8 cellular contexts compared by ENCODE assay signal in genomic region chr6:139219271-139219729, GRCh38.
A peak's percentile ranks its signal among the peaks of the same experiment; 100 is the strongest.
DNase-seq lines count a peak whose midpoint lies in the region; ATAC-seq and TF ChIP-seq lines count a peak whose summit lies in the region.

No MANE protein-coding gene starts in this region.

- no peaks in the 10 kb centered on the region for H4K20me1 ChIP-seq in SK-N-SH (ENCODE audit: insufficient read depth)

- peaks cover 0 to 2% of the 10 kb centered on the region in 2 experiments; a peak in 2 of 4 replicates for H3K4me1 ChIP-seq in SK-N-SH (ENCODE audit: control insufficient read depth in 1 of 2, insufficient read depth in 2 of 2, low read depth in 1 of 2, low read length in 1 of 2)
- peaks cover 9% of the 10 kb centered on the region for H3K4me1 ChIP-seq in upper lobe of right lung

- H3K27me3 ChIP-seq in SK-N-SH (ENCODE audit: insufficient read depth) (no peaks in the 10 kb centered on the region), upper lobe of right lung (no peaks in the 10 kb centered on the region)

- no peak overlapping the region for H3K9ac ChIP-seq in SK-N-SH

- intact Hi-C loops in Right ventricle myocardium inferior (cut with DNase I) (loop anchor here (1.0 kb wide), 1 partner anchor 145 kb away; no protein-coding TSS in a partner anchor), posterior cingulate gyrus (cut with DNase I) (loop anchor here (1.0 kb wide), 1 partner anchor 145 kb away; no protein-coding TSS in a partner anchor), upper lobe of right lung (cut with DNase I) (no loop called here)

- 17% methylated on average over 6 of the region's 7 CpGs for WGBS in SK-N-SH (ENCODE audit: low lambda C conversion rate)

- H3K4me3 ChIP-seq in SK-N-SH (ENCODE audit: low read depth in 2 of 2, low read length in 1 of 2) (peak overlapping the region in 1 of 2 experiments; percentile 16; a peak in 2 of 4 replicates), upper lobe of right lung (no peak overlapping the region)

- no peaks in the 10 kb centered on the region for H3F3A ChIP-seq in SK-N-SH (replicated peaks; ENCODE audit: insufficient read depth)

- H2AFZ ChIP-seq in SK-N-SH (ENCODE audit: low read depth) = peak overlapping the region; percentile 46; the same call in 1 of the 2 replicates

- H3K36me3 Mint-ChIP-seq in activated naive CD4-positive, alpha-beta T cell treated with anti-CD3 and anti-CD28 coated beads, Interleukin-2, amount 50 U/mL, for 72 hours = no peaks in the 10 kb centered on the region

- peak; percentile 76 for TF ChIP-seq RAD21 in SK-N-SH (IDR thresholded peaks at IDR 0.05; ENCODE audit: low read length)

- POLR2A ChIA-PET in SK-N-SH (lab: Yijun Ruan, JAX) = no interaction called here

- CTCF ChIA-PET in SK-N-SH (lab: Yijun Ruan, JAX) = interaction anchor here (0.6 to 1.5 kb wide), 18 partner anchors 8 to 1223 kb away, joined by 3 to 9 read pairs (median 4); no protein-coding TSS in a partner anchor

- H3K9me3 ChIP-seq in SK-N-SH (no peaks in the 10 kb centered on the region), upper lobe of right lung (no peaks in the 10 kb centered on the region)

- ATAC-seq in HG02642 (IDR thresholded peaks at IDR 0.05; ENCODE audit: poor library complexity, unreplicated experiment) = peak; percentile 100
- peak; percentile 97 to 100 for ATAC-seq in activated naive CD4-positive, alpha-beta T cell treated with anti-CD3 and anti-CD28 coated beads, Interleukin-2, amount 50 U/mL, for 72 hours
- peak; percentile 98 for ATAC-seq in Right ventricle myocardium inferior
- ATAC-seq in upper lobe of right lung = peak; percentile 100

- H3K36me3 ChIP-seq in SK-N-SH (replicated peaks in 1 of 2; ENCODE audit: control insufficient read depth in 1 of 2, insufficient read depth in 2 of 2, low read length in 1 of 2) = no peaks in the 10 kb centered on the region
- H3K36me3 ChIP-seq in upper lobe of right lung = no peaks in the 10 kb centered on the region

- no peaks in the 10 kb centered on the region for H3K9me2 ChIP-seq in SK-N-SH

- peaks cover 0 to 5% of the 10 kb centered on the region in 2 donors for H3K9me3 Mint-ChIP-seq in activated naive CD4-positive, alpha-beta T cell treated with anti-CD3 and anti-CD28 coated beads, Interleukin-2, amount 50 U/mL, for 72 hours

- H3K27ac ChIP-seq in SK-N-SH (ENCODE audit: low read depth in 2 of 2, low read length in 1 of 2) (no peak overlapping the region; a peak in 1 of 4 replicates), upper lobe of right lung (peak overlapping the region; percentile 66)

- H3K4me2 ChIP-seq in SK-N-SH = no peak overlapping the region

- H3K27ac Mint-ChIP-seq in activated naive CD4-positive, alpha-beta T cell treated with anti-CD3 and anti-CD28 coated beads, Interleukin-2, amount 50 U/mL, for 72 hours = peak overlapping the region in 1 of 2 donors; percentile 21

- H3K79me2 ChIP-seq in SK-N-SH (ENCODE audit: insufficient read depth) = no peaks in the 10 kb centered on the region

- no peak for TF ChIP-seq EP300 in SK-N-SH (IDR thresholded peaks at IDR 0.05; ENCODE audit: borderline replicate concordance in 1 of 2, low read depth in 1 of 2, low read length in 1 of 2)

- DNase-seq in NCI-H1048 (lab: John Stamatoyannopoulos, UW) = peak; percentile 80
- DNase-seq in SK-N-SH = peak; percentile 47
- peak; percentile 60 to 68 for DNase-seq in activated naive CD4-positive, alpha-beta T cell treated with anti-CD3 and anti-CD28 coated beads, Interleukin-2, amount 50 U/mL, for 72 hours (ENCODE audit: low spot score in 2 of 2)
- peak; percentile 93 for DNase-seq in Right ventricle myocardium inferior (ENCODE audit: missing footprints)
- DNase-seq in posterior cingulate gyrus = peak; percentile 68 to 97 (median 83)
- peak; percentile 83 for DNase-seq in upper lobe of right lung

- peak; percentile 96 for TF ChIP-seq CTCF in GM12873 (IDR thresholded peaks at IDR 0.05; ENCODE audit: insufficient read depth, low read depth, low read length, missing control alignments)
- peak; percentile 66 for TF ChIP-seq CTCF in SK-N-SH (IDR thresholded peaks at IDR 0.05)
- TF ChIP-seq CTCF in upper lobe of right lung (IDR thresholded peaks at IDR 0.05) = peak; percentile 82

TF ChIP-seq in SK-N-SH, 30 proteins besides CTCF, POLR2A, EP300 and RAD21:
- TF ChIP-seq, protein P1, sequence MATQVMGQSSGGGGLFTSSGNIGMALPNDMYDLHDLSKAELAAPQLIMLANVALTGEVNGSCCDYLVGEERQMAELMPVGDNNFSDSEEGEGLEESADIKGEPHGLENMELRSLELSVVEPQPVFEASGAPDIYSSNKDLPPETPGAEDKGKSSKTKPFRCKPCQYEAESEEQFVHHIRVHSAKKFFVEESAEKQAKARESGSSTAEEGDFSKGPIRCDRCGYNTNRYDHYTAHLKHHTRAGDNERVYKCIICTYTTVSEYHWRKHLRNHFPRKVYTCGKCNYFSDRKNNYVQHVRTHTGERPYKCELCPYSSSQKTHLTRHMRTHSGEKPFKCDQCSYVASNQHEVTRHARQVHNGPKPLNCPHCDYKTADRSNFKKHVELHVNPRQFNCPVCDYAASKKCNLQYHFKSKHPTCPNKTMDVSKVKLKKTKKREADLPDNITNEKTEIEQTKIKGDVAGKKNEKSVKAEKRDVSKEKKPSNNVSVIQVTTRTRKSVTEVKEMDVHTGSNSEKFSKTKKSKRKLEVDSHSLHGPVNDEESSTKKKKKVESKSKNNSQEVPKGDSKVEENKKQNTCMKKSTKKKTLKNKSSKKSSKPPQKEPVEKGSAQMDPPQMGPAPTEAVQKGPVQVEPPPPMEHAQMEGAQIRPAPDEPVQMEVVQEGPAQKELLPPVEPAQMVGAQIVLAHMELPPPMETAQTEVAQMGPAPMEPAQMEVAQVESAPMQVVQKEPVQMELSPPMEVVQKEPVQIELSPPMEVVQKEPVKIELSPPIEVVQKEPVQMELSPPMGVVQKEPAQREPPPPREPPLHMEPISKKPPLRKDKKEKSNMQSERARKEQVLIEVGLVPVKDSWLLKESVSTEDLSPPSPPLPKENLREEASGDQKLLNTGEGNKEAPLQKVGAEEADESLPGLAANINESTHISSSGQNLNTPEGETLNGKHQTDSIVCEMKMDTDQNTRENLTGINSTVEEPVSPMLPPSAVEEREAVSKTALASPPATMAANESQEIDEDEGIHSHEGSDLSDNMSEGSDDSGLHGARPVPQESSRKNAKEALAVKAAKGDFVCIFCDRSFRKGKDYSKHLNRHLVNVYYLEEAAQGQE (IDR thresholded peaks at IDR 0.05; ENCODE audit: low read depth, low read length) = no peak
- TF ChIP-seq SMC3 (IDR thresholded peaks at IDR 0.05; ENCODE audit: low read depth, low read length) (peak; percentile 69), TEAD4 (IDR thresholded peaks at IDR 0.05; ENCODE audit: borderline replicate concordance, insufficient read depth) (no peak)
